8 cellular contexts compared by ENCODE assay signal in genomic region chr2:86441789-86442641, GRCh38. TPM values are rescaled to one million over a fixed set of nuclear protein-coding genes. Genes with fewer than 3 reads are reported as not detected.
DNase-seq lines count a peak whose midpoint lies in the region; ATAC-seq, FAIRE-seq and TF ChIP-seq lines count a peak whose summit lies in the region.

No MANE protein-coding gene starts in this region.

- POLR2A ChIA-PET in T-cell (lab: Charles Lee): interaction anchor here (0.6 to 1.7 kb wide), 20 partner anchors 9 to 876 kb away, joined by 3 to 18 read pairs (median 4); partner anchors contain the start of genes POLR1A (in 1 of the 2), PTCD3 (in 1 of the 2) and ST3GAL5 (in 1 of the 2)

- peak overlapping the region; percentile 98 to 99 for H3K27ac Mint-ChIP-seq in T-cell

- DNase-seq in AML-193 (lab: John Stamatoyannopoulos, UW) (peak; percentile 59 to 70), HuH-7 (ENCODE audit: low spot score) (peak; percentile 4), T-cell (peak; percentile 52 to 79 (median 69)), amniotic epithelial cell (ENCODE audit: low read depth) (peak; percentile 51), left ventricle myocardium inferior (peak; percentile 62), pulmonary artery endothelial cell (ENCODE audit: low read depth, low spot score) (peak; percentile 13), urothelium cell line (ENCODE audit: low spot score) (peak; percentile 59)

- peak overlapping the region; percentile 99 for H3K27ac ChIP-seq in left ventricle myocardium inferior (replicated peaks)

- ATAC-seq in GM19025 (IDR thresholded peaks at IDR 0.05; ENCODE audit: low read depth, unreplicated experiment) (peak; percentile 1), T-cell (replicated peaks in 1 of 4) (peak; percentile 28 to 36 (median 33))

- TF ChIP-seq CTCF in left ventricle myocardium inferior (IDR thresholded peaks at IDR 0.05; ENCODE audit: borderline replicate concordance): no peak

- H3K4me3 Mint-ChIP-seq in T-cell: peak overlapping the region; percentile 98

- peaks cover 9 to 25% (median 11%) of the 10 kb centered on the region in 3 donors for H3K9me3 Mint-ChIP-seq in T-cell

- H3K4me1 Mint-ChIP-seq in T-cell: peaks cover 55 to 59% (median 55%) of the 10 kb centered on the region in 3 donors

- H3K4me1 ChIP-seq in left ventricle myocardium inferior: peaks cover 51% of the 10 kb centered on the region

- CTCF ChIA-PET in T-cell (lab: Charles Lee): interaction anchor here (0.6 to 1.6 kb wide), 7 partner anchors 14 to 644 kb away, joined by 4 to 7 read pairs (median 5); partner anchors contain the start of genes POLR1A (in 1 of the 2) and PTCD3 (in 1 of the 2)

- H3K36me3 ChIP-seq in left ventricle myocardium inferior: peaks cover 5% of the 10 kb centered on the region

- H3K27me3 Mint-ChIP-seq in T-cell: no peaks in the 10 kb centered on the region

- H3K9me3 ChIP-seq in left ventricle myocardium inferior (replicated peaks): peaks cover 36% of the 10 kb centered on the region

- H3K36me3 Mint-ChIP-seq in T-cell: peaks cover 47% of the 10 kb centered on the region

- no peak for FAIRE-seq in urothelium cell line (lab: Jason Lieb, UNC)

- peak overlapping the region; percentile 81 for H3K4me3 ChIP-seq in left ventricle myocardium inferior

- intact Hi-C loops in left ventricle myocardium inferior (cut with micrococcal nuclease): no loop called here

- H3K27me3 ChIP-seq in left ventricle myocardium inferior (ENCODE audit: low read depth): no peaks in the 10 kb centered on the region

RNA-seq across cellular contexts. Expression of gene KDM3A, which starts 0.8 kb away (rescaled TPM):
- 100 to 1,000 TPM; 140 to 168 (median 145) TPM for total RNA-seq in T-cell
- total RNA-seq in left ventricle myocardium inferior: 36.2 TPM
- total RNA-seq in pulmonary artery endothelial cell: 18.7 and 23.3 TPM in 2 replicates

Comparison
In these comparisons a context has a peak if more than half of its experiments do, and no peak if none do; other contexts are left out.
1. Peak in every context shown above with its lines: DNase-seq, ATAC-seq, H3K4me3 ChIP-seq and H3K27ac ChIP-seq.
2. DNase-seq: peak in every context shown above with its lines; median percentile 69 in T-cell; 64 in AML-193; 62 in left ventricle myocardium inferior; 59 in urothelium cell line; 51 in amniotic epithelial cell; 13 in pulmonary artery endothelial cell; 4 in HuH-7.